In the genomic region with DNA sequence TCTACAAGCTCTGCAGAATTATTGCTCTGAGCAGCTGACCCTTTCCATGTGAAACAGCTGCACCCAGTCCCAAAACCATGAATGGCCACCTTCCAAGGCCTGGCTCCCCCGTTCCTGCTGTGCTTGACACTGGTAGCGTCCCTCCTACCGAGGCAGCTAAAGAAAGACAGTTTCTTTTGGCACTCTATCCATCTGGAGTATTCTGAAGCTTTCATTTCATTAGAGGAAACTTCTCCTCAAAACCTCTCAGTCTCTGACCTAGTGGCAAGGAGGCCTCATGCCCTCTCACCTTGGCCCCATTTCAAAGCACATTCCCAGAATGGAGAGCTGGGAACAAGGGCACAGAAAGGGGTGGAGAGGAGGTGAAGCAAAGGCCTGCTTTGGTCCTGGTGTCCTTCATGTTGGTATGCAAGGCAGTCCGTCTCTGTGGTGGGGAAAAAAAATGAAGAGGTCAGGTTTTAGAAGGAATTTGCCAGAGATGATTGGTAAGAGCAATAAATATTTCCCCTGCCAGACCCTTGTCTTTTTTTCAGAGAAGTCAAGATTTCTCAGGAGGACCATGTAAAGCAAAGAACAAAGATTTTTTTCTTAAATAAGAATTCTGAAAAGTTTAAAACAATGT, we compare ENCODE assay signal across 1 cellular context.
TF ChIP-seq lines count a peak whose summit lies in the region.

No MANE protein-coding gene starts in this region.

TF ChIP-seq in WTC11, 78 proteins besides CTCF, POLR2A, EP300 and RAD21 (continued from another document):
- TF ChIP-seq, protein P1, sequence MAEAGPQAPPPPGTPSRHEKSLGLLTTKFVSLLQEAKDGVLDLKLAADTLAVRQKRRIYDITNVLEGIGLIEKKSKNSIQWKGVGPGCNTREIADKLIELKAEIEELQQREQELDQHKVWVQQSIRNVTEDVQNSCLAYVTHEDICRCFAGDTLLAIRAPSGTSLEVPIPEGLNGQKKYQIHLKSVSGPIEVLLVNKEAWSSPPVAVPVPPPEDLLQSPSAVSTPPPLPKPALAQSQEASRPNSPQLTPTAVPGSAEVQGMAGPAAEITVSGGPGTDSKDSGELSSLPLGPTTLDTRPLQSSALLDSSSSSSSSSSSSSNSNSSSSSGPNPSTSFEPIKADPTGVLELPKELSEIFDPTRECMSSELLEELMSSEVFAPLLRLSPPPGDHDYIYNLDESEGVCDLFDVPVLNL (CRISPR knock-in tag; IDR thresholded peaks at IDR 0.05; ENCODE audit: borderline replicate concordance, low read depth) = no peak
- no peak for TF ChIP-seq ZNF263 (CRISPR knock-in tag; IDR thresholded peaks at IDR 0.05; ENCODE audit: low read depth)
- TF ChIP-seq, protein P2, sequence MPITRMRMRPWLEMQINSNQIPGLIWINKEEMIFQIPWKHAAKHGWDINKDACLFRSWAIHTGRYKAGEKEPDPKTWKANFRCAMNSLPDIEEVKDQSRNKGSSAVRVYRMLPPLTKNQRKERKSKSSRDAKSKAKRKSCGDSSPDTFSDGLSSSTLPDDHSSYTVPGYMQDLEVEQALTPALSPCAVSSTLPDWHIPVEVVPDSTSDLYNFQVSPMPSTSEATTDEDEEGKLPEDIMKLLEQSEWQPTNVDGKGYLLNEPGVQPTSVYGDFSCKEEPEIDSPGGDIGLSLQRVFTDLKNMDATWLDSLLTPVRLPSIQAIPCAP (CRISPR knock-in tag; IDR thresholded peaks at IDR 0.05) = no peak
- TF ChIP-seq, protein P3, sequence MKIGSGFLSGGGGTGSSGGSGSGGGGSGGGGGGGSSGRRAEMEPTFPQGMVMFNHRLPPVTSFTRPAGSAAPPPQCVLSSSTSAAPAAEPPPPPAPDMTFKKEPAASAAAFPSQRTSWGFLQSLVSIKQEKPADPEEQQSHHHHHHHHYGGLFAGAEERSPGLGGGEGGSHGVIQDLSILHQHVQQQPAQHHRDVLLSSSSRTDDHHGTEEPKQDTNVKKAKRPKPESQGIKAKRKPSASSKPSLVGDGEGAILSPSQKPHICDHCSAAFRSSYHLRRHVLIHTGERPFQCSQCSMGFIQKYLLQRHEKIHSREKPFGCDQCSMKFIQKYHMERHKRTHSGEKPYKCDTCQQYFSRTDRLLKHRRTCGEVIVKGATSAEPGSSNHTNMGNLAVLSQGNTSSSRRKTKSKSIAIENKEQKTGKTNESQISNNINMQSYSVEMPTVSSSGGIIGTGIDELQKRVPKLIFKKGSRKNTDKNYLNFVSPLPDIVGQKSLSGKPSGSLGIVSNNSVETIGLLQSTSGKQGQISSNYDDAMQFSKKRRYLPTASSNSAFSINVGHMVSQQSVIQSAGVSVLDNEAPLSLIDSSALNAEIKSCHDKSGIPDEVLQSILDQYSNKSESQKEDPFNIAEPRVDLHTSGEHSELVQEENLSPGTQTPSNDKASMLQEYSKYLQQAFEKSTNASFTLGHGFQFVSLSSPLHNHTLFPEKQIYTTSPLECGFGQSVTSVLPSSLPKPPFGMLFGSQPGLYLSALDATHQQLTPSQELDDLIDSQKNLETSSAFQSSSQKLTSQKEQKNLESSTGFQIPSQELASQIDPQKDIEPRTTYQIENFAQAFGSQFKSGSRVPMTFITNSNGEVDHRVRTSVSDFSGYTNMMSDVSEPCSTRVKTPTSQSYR (CRISPR knock-in tag; IDR thresholded peaks at IDR 0.05) = no peak
- no peak for TF ChIP-seq ETV6 (CRISPR knock-in tag; IDR thresholded peaks at IDR 0.05)
- TF ChIP-seq, protein P4, sequence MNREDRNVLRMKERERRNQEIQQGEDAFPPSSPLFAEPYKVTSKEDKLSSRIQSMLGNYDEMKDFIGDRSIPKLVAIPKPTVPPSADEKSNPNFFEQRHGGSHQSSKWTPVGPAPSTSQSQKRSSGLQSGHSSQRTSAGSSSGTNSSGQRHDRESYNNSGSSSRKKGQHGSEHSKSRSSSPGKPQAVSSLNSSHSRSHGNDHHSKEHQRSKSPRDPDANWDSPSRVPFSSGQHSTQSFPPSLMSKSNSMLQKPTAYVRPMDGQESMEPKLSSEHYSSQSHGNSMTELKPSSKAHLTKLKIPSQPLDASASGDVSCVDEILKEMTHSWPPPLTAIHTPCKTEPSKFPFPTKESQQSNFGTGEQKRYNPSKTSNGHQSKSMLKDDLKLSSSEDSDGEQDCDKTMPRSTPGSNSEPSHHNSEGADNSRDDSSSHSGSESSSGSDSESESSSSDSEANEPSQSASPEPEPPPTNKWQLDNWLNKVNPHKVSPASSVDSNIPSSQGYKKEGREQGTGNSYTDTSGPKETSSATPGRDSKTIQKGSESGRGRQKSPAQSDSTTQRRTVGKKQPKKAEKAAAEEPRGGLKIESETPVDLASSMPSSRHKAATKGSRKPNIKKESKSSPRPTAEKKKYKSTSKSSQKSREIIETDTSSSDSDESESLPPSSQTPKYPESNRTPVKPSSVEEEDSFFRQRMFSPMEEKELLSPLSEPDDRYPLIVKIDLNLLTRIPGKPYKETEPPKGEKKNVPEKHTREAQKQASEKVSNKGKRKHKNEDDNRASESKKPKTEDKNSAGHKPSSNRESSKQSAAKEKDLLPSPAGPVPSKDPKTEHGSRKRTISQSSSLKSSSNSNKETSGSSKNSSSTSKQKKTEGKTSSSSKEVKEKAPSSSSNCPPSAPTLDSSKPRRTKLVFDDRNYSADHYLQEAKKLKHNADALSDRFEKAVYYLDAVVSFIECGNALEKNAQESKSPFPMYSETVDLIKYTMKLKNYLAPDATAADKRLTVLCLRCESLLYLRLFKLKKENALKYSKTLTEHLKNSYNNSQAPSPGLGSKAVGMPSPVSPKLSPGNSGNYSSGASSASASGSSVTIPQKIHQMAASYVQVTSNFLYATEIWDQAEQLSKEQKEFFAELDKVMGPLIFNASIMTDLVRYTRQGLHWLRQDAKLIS (CRISPR knock-in tag; IDR thresholded peaks at IDR 0.05; ENCODE audit: borderline replicate concordance) = no peak
- TF ChIP-seq TP53 (CRISPR knock-in tag; IDR thresholded peaks at IDR 0.05) = no peak
TF ChIP-seq in WTC11: peak in this region for 0.
